8 cellular contexts compared by ENCODE assay signal in genomic region chr6:125197795-125198269, GRCh38. TPM values are rescaled to one million over a fixed set of nuclear protein-coding genes. Genes with fewer than 3 reads are reported as not detected.
DNase-seq lines count a peak whose midpoint lies in the region; ATAC-seq and TF ChIP-seq lines count a peak whose summit lies in the region.

No MANE protein-coding gene starts in this region.

- H3K36me3 ChIP-seq in Peyer's patch = no peaks in the 10 kb centered on the region

- H3K9me3 ChIP-seq in Peyer's patch = no peaks in the 10 kb centered on the region

- peak overlapping the region in 3 of 4 donors; percentile 64 to 78 (median 74) for H3K27ac ChIP-seq in Peyer's patch

- H3K4me1 ChIP-seq in Peyer's patch = peaks cover 0 to 41% (median 4%) of the 10 kb centered on the region in 4 donors

- DNase-seq in EL (peak; percentile 36), Peyer's patch (peak; percentile 16 to 83 (median 72)), glomerular endothelial cell (ENCODE audit: extremely low read depth, low read depth, low spot score) (peak; percentile 51), pulmonary artery endothelial cell (ENCODE audit: low read depth, low spot score) (peak; percentile 60), foreskin melanocyte (no peak)
- DNase-seq in stimulated activated naive CD4-positive, alpha-beta T cell treated with Interleukin-2 at 50 U/mL for 16 hours (lab: John Stamatoyannopoulos, UW) = no peak

- no peak for TF ChIP-seq CTCF in Peyer's patch (IDR thresholded peaks at IDR 0.05)

- no peak overlapping the region for H3K4me3 ChIP-seq in Peyer's patch

- no peak for TF ChIP-seq POLR2A in Peyer's patch (IDR thresholded peaks at IDR 0.05)

- H3K27me3 ChIP-seq in Peyer's patch = no peaks in the 10 kb centered on the region

- ATAC-seq in HG03439 (IDR thresholded peaks at IDR 0.05; ENCODE audit: unreplicated experiment) (no peak), GM18867 (IDR thresholded peaks at IDR 0.05; ENCODE audit: unreplicated experiment) (no peak)

RNA-seq across cellular contexts. Expression of gene TPD52L1, which starts 44.3 kb away (rescaled TPM):
- total RNA-seq in Peyer's patch = 10 to 100 TPM; 13.4 to 39.6 (median 21.2) TPM
- 5.1 and 9.6 TPM in 2 replicates for total RNA-seq in glomerular endothelial cell
- total RNA-seq in pulmonary artery endothelial cell = 3.7 and 4.7 TPM in 2 replicates

Comparison
In these comparisons a context has a peak if more than half of its experiments do, and no peak if none do; other contexts are left out.
1. DNase-seq: peak in EL (single experiment), Peyer's patch (3 of 3), glomerular endothelial cell (single experiment) and pulmonary artery endothelial cell (single experiment); none in stimulated activated naive CD4-positive, alpha-beta T cell treated with Interleukin-2 at 50 U/mL for 16 hours (single experiment) and foreskin melanocyte (single experiment).